In the genomic region with DNA sequence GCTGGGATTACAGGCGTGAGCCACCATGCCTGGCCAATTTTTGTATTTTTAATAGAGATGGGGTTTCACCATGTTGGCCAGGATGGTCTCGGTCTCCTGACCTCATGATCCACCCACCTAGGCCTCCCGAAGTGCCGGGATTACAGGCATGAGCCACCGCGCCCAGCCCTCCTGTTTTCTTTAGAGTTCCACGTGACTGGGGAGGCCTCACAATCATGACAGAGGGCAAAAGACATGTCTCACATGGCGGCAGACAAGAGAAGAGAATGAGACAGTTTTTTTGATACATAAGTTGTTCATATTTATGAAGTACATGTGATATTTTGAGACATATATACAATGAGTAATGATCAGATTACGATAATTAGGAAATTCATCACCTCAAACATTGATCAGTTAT, we compare ENCODE assay signal across 9 cellular contexts. TPM values are rescaled to one million over a fixed set of nuclear protein-coding genes. Genes with fewer than 3 reads are reported as not detected.
"Had no signal": no experiment of that assay in that cellular context is flagged by ENCODE, and none has a peak within 500 bp of the region (broad histone marks: within the 10 kb centered on the region; RNA-seq: fewer than 3 reads in every experiment).

No MANE protein-coding gene starts in this region.

RNA-seq across cellular contexts. Expression of a gene that starts 6.8 kb away (rescaled TPM):
- total RNA-seq: stomach, subcutaneous adipose tissue, suprapubic skin, thoracic aorta, transverse colon, upper lobe of right lung, ureter, urinary bladder, vagina had no signal
- polyA plus RNA-seq: stomach, urinary bladder had no signal
